In genomic region chr9:34252016-34252415, GRCh38 we compare ENCODE assay signal across 20 cellular contexts.
DNase-seq lines count a peak whose midpoint lies in the region; ATAC-seq lines count a peak whose summit lies in the region.
"Had no signal": no experiment of that assay in that cellular context is flagged by ENCODE, and none has a peak within 500 bp of the region (broad histone marks: within the 10 kb centered on the region; RNA-seq: fewer than 3 reads in every experiment).

No MANE protein-coding gene starts in this region.

- H3K4me3 ChIP-seq in CD8-positive, alpha-beta memory T cell (ENCODE audit: low read length) = no peak overlapping the region
- H3K4me3 ChIP-seq in SK-N-MC = no peak overlapping the region
- H3K4me3 ChIP-seq: HAP-1 had no signal

- peaks cover 0 to 55% (median 5%) of the 10 kb centered on the region in 3 donors for H3K36me3 Mint-ChIP-seq in CD8-positive, alpha-beta memory T cell

- H3K4me1 ChIP-seq in CD8-positive, alpha-beta memory T cell (ENCODE audit: insufficient read depth, low read length) = peaks cover 8% of the 10 kb centered on the region

- POLR2A ChIA-PET in CD8-positive, alpha-beta memory T cell (lab: Charles Lee) = no interaction called here

- no peaks in the 10 kb centered on the region for H3K27me3 ChIP-seq in CD8-positive, alpha-beta memory T cell (ENCODE audit: insufficient read depth, low read length, poor library complexity, severe bottlenecking)

- H3K4me3 Mint-ChIP-seq in CD8-positive, alpha-beta memory T cell = no peak overlapping the region
- H3K4me3 Mint-ChIP-seq: activated CD4-positive, alpha-beta T cell treated with anti-CD3 and anti-CD28 coated beads, Interleukin-2, amount 10 ng/mL, durations not matched to agents 7 days and 5 days; T-helper 2 cell treated with Interferon-gamma antibody and Interleukin-4, amounts not matched to agents 5 μg/mL and 100 μg/mL, for 36 hours had no signal

- no peak overlapping the region for H3K27ac ChIP-seq in CD8-positive, alpha-beta memory T cell (ENCODE audit: low read depth, low read length)
- 0 out of 2 replicates have a peak overlapping the region, but pooled peaks have one; percentile 16 for H3K27ac ChIP-seq in SK-N-MC
- H3K27ac ChIP-seq: HL-60 had no signal

- no peak overlapping the region for H3K9ac ChIP-seq in SK-N-MC (ENCODE audit: insufficient read length)

- peak overlapping the region in 6 of 8 donors; percentile 59 to 84 (median 69) for H3K27ac Mint-ChIP-seq in CD8-positive, alpha-beta memory T cell
- H3K27ac Mint-ChIP-seq: activated CD4-positive, alpha-beta T cell treated with anti-CD3 and anti-CD28 coated beads, Interleukin-2, amount 10 ng/mL, durations not matched to agents 7 days and 5 days; T-helper 2 cell treated with Interferon-gamma antibody and Interleukin-4, amounts not matched to agents 5 μg/mL and 100 μg/mL, for 36 hours had no signal

- peaks cover 25% of the 10 kb centered on the region for H3K36me3 ChIP-seq in CD8-positive, alpha-beta memory T cell (ENCODE audit: insufficient read depth, low read length)
- H3K36me3 ChIP-seq in SK-N-MC (ENCODE audit: insufficient read depth, low read length) = peaks cover 64% of the 10 kb centered on the region

- no peak for DNase-seq in CD8-positive, alpha-beta memory T cell
- DNase-seq in SK-N-MC (ENCODE audit: low read depth, low spot score) (no peak), fibroblast of gingiva (ENCODE audit: low read depth) (peak; percentile 54), sciatic nerve (ENCODE audit: low spot score) (no peak), COR-L47 (lab: John Stamatoyannopoulos, UW) (no peak), occipital lobe (lab: John Stamatoyannopoulos, UW) (no peak)
- DNase-seq: activated CD4-positive, alpha-beta T cell treated with anti-CD3 and anti-CD28 coated beads, Interleukin-2, amount 10 ng/mL, durations not matched to agents 7 days and 5 days; activated gamma-delta T cell; cortex of kidney; Kasumi-1; midbrain; NCI-H2029; NCI-H748 treated with DMSO at 0.1 percent for 48 hours; posterior cingulate gyrus; stimulated activated CD4-positive, alpha-beta T cell treated with anti-CD3 and anti-CD28 coated beads, Interleukin-4, amount 100 ng/mL, for 4 hours; stimulated activated naive CD4-positive, alpha-beta T cell treated with Interleukin-2 at 50 U/mL for 16 hours had no signal

- H3K9me3 ChIP-seq in CD8-positive, alpha-beta memory T cell (ENCODE audit: low read length) = no peaks in the 10 kb centered on the region
- H3K9me3 ChIP-seq in SK-N-MC (ENCODE audit: low read depth, low read length) = no peaks in the 10 kb centered on the region
- H3K9me3 ChIP-seq: HAP-1 had no signal

- no peaks in the 10 kb centered on the region for H3K9me3 Mint-ChIP-seq in CD8-positive, alpha-beta memory T cell
- H3K9me3 Mint-ChIP-seq: activated CD4-positive, alpha-beta T cell treated with anti-CD3 and anti-CD28 coated beads, Interleukin-2, amount 10 ng/mL, durations not matched to agents 7 days and 5 days; T-helper 2 cell treated with Interferon-gamma antibody and Interleukin-4, amounts not matched to agents 5 μg/mL and 100 μg/mL, for 36 hours had no signal

- peaks cover 8 to 12% (median 8%) of the 10 kb centered on the region in 3 donors for H3K4me1 Mint-ChIP-seq in CD8-positive, alpha-beta memory T cell

- intact Hi-C loops in sciatic nerve (cut with DNase I) = loop anchor here (10.0 kb wide), 1 partner anchor 237 kb away; no protein-coding TSS in a partner anchor

- peak; percentile 73 for ATAC-seq in sciatic nerve
- ATAC-seq in GM18870 (IDR thresholded peaks at IDR 0.05; ENCODE audit: unreplicated experiment) = no peak

- CTCF ChIA-PET in CD8-positive, alpha-beta memory T cell (lab: Charles Lee) = interaction anchor here (0.8 to 3.4 kb wide), 17 partner anchors 9 to 241 kb away, joined by 3 to 13 read pairs (median 5); partner anchors contain the start of gene UBAP1

- H3K27me3 Mint-ChIP-seq in CD8-positive, alpha-beta memory T cell = no peaks in the 10 kb centered on the region
- H3K27me3 Mint-ChIP-seq: activated CD4-positive, alpha-beta T cell treated with anti-CD3 and anti-CD28 coated beads, Interleukin-2, amount 10 ng/mL, durations not matched to agents 7 days and 5 days had no signal
